In the genomic region with DNA sequence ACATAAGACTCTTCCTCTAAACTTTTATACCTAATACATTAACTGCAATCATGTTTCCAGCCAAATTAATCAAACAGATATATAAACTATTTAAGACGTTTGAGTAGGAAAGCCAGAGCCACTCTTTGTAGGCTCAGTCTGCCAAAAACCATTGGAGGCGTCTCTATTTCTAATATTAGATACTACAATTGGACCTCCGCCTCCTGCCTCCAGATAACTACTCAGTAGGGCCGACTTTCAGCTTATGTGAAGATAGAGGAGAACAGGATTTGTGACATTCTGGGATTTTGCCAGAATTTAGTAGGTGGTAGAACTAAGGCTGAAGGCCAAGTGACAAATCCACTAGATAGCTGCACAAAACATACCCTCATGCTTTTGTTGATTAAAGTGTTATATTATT, we compare ENCODE assay signal across 19 cellular contexts.
"Had no signal": no experiment of that assay in that cellular context is flagged by ENCODE, and none has a peak within 500 bp of the region (broad histone marks: within the 10 kb centered on the region; RNA-seq: fewer than 3 reads in every experiment).

No MANE protein-coding gene starts in this region.

- H3K4me3 ChIP-seq: Peyer's patch had no signal

- H3K4me1 ChIP-seq: Peyer's patch had no signal

- H3K9me3 ChIP-seq: Peyer's patch had no signal

- DNase-seq: activated CD4-positive, alpha-beta T cell treated with anti-CD3 and anti-CD28 coated beads for 4 hours; activated CD8-positive, alpha-beta memory T cell treated with anti-CD3 and anti-CD28 coated beads, Interleukin-2, amount 50 U/mL, for 4 hours; activated CD8-positive, alpha-beta T cell treated with anti-CD3 and anti-CD28 coated beads for 36 hours; activated T-cell treated with anti-CD3 and anti-CD28 coated beads, Interleukin-2, amount 50 U/mL, for 72 hours; MV-4-11; NCI-H1092 treated with DMSO at 0.1 percent for 48 hours; NCI-H1417 treated with DMSO at 0.1 percent for 48 hours; NCI-H1694; NCI-H2029; NCI-H2107; NCI-H2171 treated with DMSO at 0.1 percent for 48 hours; NCI-H226; NCI-H510A; NCI-H526 treated with DMSO at 0.1 percent for 48 hours; Peyer's patch; SHP77 treated with DMSO at 0.1 percent for 48 hours had no signal

- H3K27me3 ChIP-seq: Peyer's patch had no signal

- H3K27ac ChIP-seq: KMS-11, Peyer's patch, RWPE1 had no signal

- ATAC-seq: activated CD4-positive, CD25-positive, alpha-beta regulatory T cell treated with anti-CD3 and anti-CD28 coated beads, Interleukin-2, amount 50 U/mL, for 24 hours; activated CD8-positive, alpha-beta T cell treated with anti-CD3 and anti-CD28 coated beads for 36 hours; activated T-cell treated with anti-CD3 and anti-CD28 coated beads, Interleukin-2, amount 50 U/mL, for 72 hours had no signal

- H3K36me3 ChIP-seq: Peyer's patch had no signal
